In the genomic region with DNA sequence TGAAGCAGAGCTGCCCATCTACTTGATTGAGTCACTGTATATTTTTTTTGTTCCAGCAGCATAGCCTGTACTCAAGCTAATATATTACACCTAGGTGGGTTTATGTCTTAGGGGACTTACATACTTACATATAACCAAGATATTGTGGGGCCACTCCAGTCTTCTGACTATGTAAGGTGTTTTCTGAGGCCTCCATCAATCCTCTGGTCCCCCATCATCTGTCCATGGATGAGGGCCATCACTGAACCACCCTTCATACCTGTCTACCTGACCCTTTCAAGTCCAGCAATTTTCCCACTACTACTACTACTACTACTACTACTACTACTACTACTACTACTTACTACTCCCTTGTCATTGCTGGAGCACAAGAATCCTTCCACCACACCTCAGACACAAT, we compare ENCODE assay signal across 39 cellular contexts. TPM values are rescaled to one million over a fixed set of nuclear protein-coding genes. Genes with fewer than 3 reads are reported as not detected.
"Had no signal": no experiment of that assay in that cellular context is flagged by ENCODE, and none has a peak within 500 bp of the region (broad histone marks: within the 10 kb centered on the region; RNA-seq: fewer than 3 reads in every experiment).

No MANE protein-coding gene starts in this region.

- H3K4me2 ChIP-seq: KMS-11 had no signal

- H3K4me3 ChIP-seq: MG63 had no signal

- H3K27ac ChIP-seq: KMS-11 had no signal

- H3K36me3 ChIP-seq: MG63 had no signal

- DNase-seq: Karpas-422, Kasumi-1, KG1, MG63, MM.1S, MV-4-11, NCI-H1048, NCI-H1092, NCI-H1092 treated with DMSO at 0.1 percent for 48 hours, NCI-H1105, NCI-H1105 treated with DMSO at 0.1 percent for 48 hours, NCI-H1417, NCI-H1417 treated with DMSO at 0.1 percent for 48 hours, NCI-H1436, NCI-H1436 treated with DMSO at 0.1 percent for 48 hours, NCI-H146, NCI-H1694, NCI-H1694 treated with DMSO at 0.1 percent for 48 hours, NCI-H187, NCI-H187 treated with DMSO at 0.1 percent for 48 hours, NCI-H1930, NCI-H2029, NCI-H2029 treated with DMSO at 0.1 percent for 48 hours, NCI-H2081, NCI-H2081 treated with DMSO at 0.1 percent for 48 hours, NCI-H2107, NCI-H2171, NCI-H2171 treated with DMSO at 0.1 percent for 48 hours, NCI-H2227 treated with DMSO at 0.1 percent for 48 hours, NCI-H226, NCI-H345, NCI-H446, NCI-H446 treated with DMSO at 0.1 percent for 48 hours, NCI-H510A had no signal

RNA-seq across cellular contexts. Expression of a gene that starts 3.2 kb away (rescaled TPM):
- total RNA-seq: LHCN-M2 had no signal

RNA-seq across cellular contexts. Expression of a gene that starts 53.6 kb away (rescaled TPM):
- total RNA-seq: LHCN-M2, M059J, MCF 10A, NCI-H460 had no signal
